In genomic region chr22:21632237-21632895, GRCh38 we compare ENCODE assay signal across 8 cellular contexts. TPM values are rescaled to one million over a fixed set of nuclear protein-coding genes. Genes with fewer than 3 reads are reported as not detected.
DNase-seq lines count a peak whose midpoint lies in the region; ATAC-seq and TF ChIP-seq lines count a peak whose summit lies in the region.

TSS of gene CCDC116 (plus strand) at chr22:21632760. CDS start at chr22:21633182, 422 bp downstream.

- ATAC-seq in HCT116 (peak; percentile 37), HG03521 (IDR thresholded peaks at IDR 0.05; ENCODE audit: unreplicated experiment) (no peak)

- no peak within 1 kb of the TSS; the same call in 1 of the 2 replicates for H3K27ac ChIP-seq in HCT116 (ENCODE audit: low read depth, low read length)

- H3K27me3 ChIP-seq in HCT116 (ENCODE audit: insufficient read depth, low read length): no peaks in the 10 kb centered on the region

- H3K4me1 ChIP-seq in HCT116 (ENCODE audit: control insufficient read depth in 1 of 2, insufficient read depth in 2 of 2, low read length in 2 of 2): peaks cover 9 to 35% of the 10 kb centered on the region in 2 experiments

- CTCF ChIA-PET in HCT116 (lab: Charles Lee): interaction anchor here (0.6 to 5.7 kb wide), 3 partner anchors 9 to 14 kb away, joined by 3 to 103 read pairs (median 3); partner anchors contain the start of gene SDF2L1

- no peaks in the 10 kb centered on the region for H3K9me3 ChIP-seq in HCT116 (ENCODE audit: control insufficient read depth in 1 of 2, insufficient read depth in 1 of 2, low read depth in 1 of 2, low read length in 2 of 2)

- no TSS peak for BruUV-seq in HCT116 (replicated peaks; lab: Mats Ljungman, UMichigan)

- intact Hi-C loops in HCT116 (cut with micrococcal nuclease): no loop called here

- H3K9me2 ChIP-seq in HCT116 (ENCODE audit: insufficient read depth): no peaks in the 10 kb centered on the region

- TF ChIP-seq RAD21 in HCT116 (IDR thresholded peaks at IDR 0.05; ENCODE audit: low read depth): no peak

- peaks cover 0 to 11% of the 10 kb centered on the region in 2 experiments; a peak in 1 of 4 replicates for H3K36me3 ChIP-seq in HCT116 (ENCODE audit: control insufficient read depth in 1 of 2, insufficient read depth in 2 of 2, low read length in 2 of 2)

- DNase-seq in HCT116 (ENCODE audit: low read depth, low spot score): no peak
- DNase-seq in RKO (ENCODE audit: low spot score): peak; percentile 81
- peak; percentile 89 for DNase-seq in activated effector memory CD4-positive, alpha-beta T cell treated with anti-CD3 and anti-CD28 coated beads, Interleukin-2, amount 50 U/mL, for 16 hours
- peak; percentile 54 for DNase-seq in stimulated activated CD4-positive, alpha-beta T cell treated with anti-CD3 and anti-CD28 coated beads, Interleukin-4, amount 100 ng/mL, for 1 hour
- DNase-seq in NCI-H187 treated with DMSO at 0.1 percent for 48 hours (lab: John Stamatoyannopoulos, UW): no peak
- no peak for DNase-seq in GOT3 (lab: John Stamatoyannopoulos, UW)
- DNase-seq in GM19240 (ENCODE audit: insufficient read length, low spot score): no peak

- RAD21 ChIA-PET in HCT116 (lab: Charles Lee; ENCODE audit: low non-redundant PET in 1 of 2, low total read pairs in 2 of 2, uncharacterized antibody in 2 of 2, unreplicated experiment in 2 of 2): no interaction called here

- H3K79me2 ChIP-seq in HCT116 (ENCODE audit: insufficient read depth, low read length): peaks cover 24% of the 10 kb centered on the region

- no peaks in the 10 kb centered on the region for H4K20me1 ChIP-seq in HCT116 (ENCODE audit: insufficient read depth)

- H2AFZ ChIP-seq in HCT116 (ENCODE audit: low read depth, low read length, poor library complexity, severe bottlenecking): no peak within 1 kb of the TSS

- H3K9ac ChIP-seq in HCT116 (ENCODE audit: low read length): no peak within 1 kb of the TSS

- no peak within 1 kb of the TSS for H3K4me3 ChIP-seq in HCT116 (replicated peaks in 1 of 2; ENCODE audit: low read depth in 1 of 2, low read length in 2 of 2)

- peak; percentile 60 for TF ChIP-seq POLR2A in HCT116 (IDR thresholded peaks at IDR 0.05; ENCODE audit: borderline replicate concordance, extremely low read depth, insufficient read depth, insufficient read length)

- POLR2A ChIA-PET in HCT116 (lab: Charles Lee): interaction anchor here (2.9 kb wide), 1 partner anchor 10 kb away, joined by 17 read pairs; the partner anchor contains the start of gene SDF2L1

- peak within 1 kb of the TSS; percentile 17; the same call in 1 of the 2 replicates for H3K4me2 ChIP-seq in HCT116 (ENCODE audit: low read length)

- no peak for TF ChIP-seq CTCF in HCT116 (IDR thresholded peaks at IDR 0.05 in 2 of 3, conservative IDR thresholded peaks at IDR 0.05 in 1 of 3; ENCODE audit: borderline replicate concordance in 1 of 3, insufficient read depth in 1 of 3, low read depth in 2 of 3, low read length in 2 of 3)

TF ChIP-seq in HCT116, 20 proteins besides CTCF, POLR2A, EP300 and RAD21:
- TF ChIP-seq CBX3 (IDR thresholded peaks at IDR 0.05; ENCODE audit: low read depth): no peak
- no peak for TF ChIP-seq ZNF274 (IDR thresholded peaks at IDR 0.05; ENCODE audit: low read depth, low read length)
- TF ChIP-seq TCF7L2 (IDR thresholded peaks at IDR 0.05; ENCODE audit: borderline replicate concordance, extremely low read depth, insufficient read depth, insufficient read length): no peak
- no peak for TF ChIP-seq ZBTB33 (IDR thresholded peaks at IDR 0.05; ENCODE audit: extremely low read depth, insufficient replicate concordance, low read length)
- TF ChIP-seq JUND (IDR thresholded peaks at IDR 0.05): no peak
- no peak for TF ChIP-seq SIN3A (IDR thresholded peaks at IDR 0.05; ENCODE audit: low read depth)
- TF ChIP-seq EGR1 (IDR thresholded peaks at IDR 0.05; ENCODE audit: low read depth): no peak
- TF ChIP-seq SRF (IDR thresholded peaks at IDR 0.05; ENCODE audit: low read depth): no peak
- no peak for TF ChIP-seq ELF1 (IDR thresholded peaks at IDR 0.05; ENCODE audit: borderline replicate concordance, low read depth)
- no peak for TF ChIP-seq SP1 (IDR thresholded peaks at IDR 0.05; ENCODE audit: low read depth)
- no peak for TF ChIP-seq ATF3 (IDR thresholded peaks at IDR 0.05)
- TF ChIP-seq MAX (IDR thresholded peaks at IDR 0.05): no peak
- TF ChIP-seq POLR2AphosphoS5 (IDR thresholded peaks at IDR 0.05; ENCODE audit: low read depth, low read length): no peak
- no peak for TF ChIP-seq EZH2phosphoT487 (IDR thresholded peaks at IDR 0.05; ENCODE audit: borderline replicate concordance)
- TF ChIP-seq ZFX (IDR thresholded peaks at IDR 0.05): no peak
- no peak for TF ChIP-seq CEBPB (IDR thresholded peaks at IDR 0.05; ENCODE audit: low read depth)

RNA-seq across cellular contexts. Expression of gene CCDC116, which starts in this region (rescaled TPM):
- total RNA-seq in HCT116 (2021; ENCODE audit: unreplicated experiment): 0.66 TPM
- polyA plus RNA-seq in HCT116 (2012): 0.19 and 0.40 TPM in 2 replicates

Comparison
In these comparisons a context has a peak if more than half of its experiments do, and no peak if none do; other contexts are left out.
1. Peak in ATAC-seq and H3K4me2 ChIP-seq in HCT116; RNA of the gene not detected or under 1 TPM.
2. DNase-seq: peak in RKO (single experiment), activated effector memory CD4-positive, alpha-beta T cell treated with anti-CD3 and anti-CD28 coated beads, Interleukin-2, amount 50 U/mL, for 16 hours (single experiment) and stimulated activated CD4-positive, alpha-beta T cell treated with anti-CD3 and anti-CD28 coated beads, Interleukin-4, amount 100 ng/mL, for 1 hour (single experiment); none in HCT116 (single experiment), NCI-H187 treated with DMSO at 0.1 percent for 48 hours (single experiment), GOT3 (single experiment) and GM19240 (single experiment).